8 cellular contexts compared by ENCODE assay signal in the genomic region with DNA sequence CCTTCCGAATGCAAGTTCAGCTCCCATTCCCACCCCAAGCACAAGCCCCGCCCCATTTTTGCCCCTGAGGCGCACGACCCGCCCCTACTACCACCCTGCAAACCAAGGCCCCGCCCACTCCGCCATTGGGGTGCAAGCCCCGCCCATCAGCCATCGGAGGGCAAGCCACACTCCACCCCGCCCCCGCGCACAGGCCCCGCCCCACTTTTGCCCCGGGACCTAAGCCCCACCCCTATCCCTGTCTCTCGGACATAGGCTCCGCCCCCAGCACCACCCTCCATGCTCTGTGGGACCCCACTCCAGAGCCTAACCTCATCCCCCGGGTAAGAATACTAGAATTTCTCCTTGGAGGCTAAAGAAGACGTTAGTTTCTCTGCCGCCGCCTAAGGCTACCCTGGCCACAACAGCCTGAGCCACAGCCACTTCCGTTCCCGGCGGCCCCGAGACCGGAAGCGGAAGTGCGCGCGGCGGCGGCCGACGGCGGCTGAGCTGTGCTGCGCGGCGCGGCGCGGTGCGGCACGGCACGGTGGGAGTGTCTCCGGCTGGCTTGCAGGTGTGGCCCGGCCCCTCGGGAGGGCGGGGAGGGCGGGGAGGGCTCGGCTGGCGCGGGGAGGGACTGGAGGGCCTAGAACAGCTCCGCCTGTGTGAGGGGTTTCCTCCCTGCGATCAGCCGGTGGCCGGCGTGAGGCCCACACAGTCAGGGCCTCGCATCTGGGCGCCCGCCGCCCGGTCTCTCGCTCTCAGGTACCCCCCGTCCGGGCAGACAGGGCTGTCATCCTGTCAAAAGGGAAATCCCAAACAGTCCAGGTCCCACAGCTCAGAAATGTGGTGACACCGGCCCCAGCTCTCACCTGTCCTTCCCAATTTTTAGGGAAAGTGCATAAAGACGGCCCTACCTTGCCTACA. TPM values are rescaled to one million over a fixed set of nuclear protein-coding genes. Genes with fewer than 3 reads are reported as not detected.
DNase-seq lines count a peak whose midpoint lies in the region; ATAC-seq and TF ChIP-seq lines count a peak whose summit lies in the region.

Gene ZNF333, plus strand, starts transcription at position 451 of the 906 bp plus-strand sequence. CDS start 3,444 bp downstream, outside the sequence.

- H3K27me3 Mint-ChIP-seq in endothelial cell (ENCODE audit: unreplicated experiment) (peaks cover 2% of the 10 kb centered on the region), mesothelial cell of epicardium (ENCODE audit: low read depth) (peaks cover 17% of the 10 kb centered on the region)

- H3K9me3 ChIP-seq in HUES48 (ENCODE audit: control insufficient read depth, insufficient read depth, low read length) = no peaks in the 10 kb centered on the region
- H3K9me3 ChIP-seq in NT2/D1 (ENCODE audit: insufficient read depth, low read length) = no peaks in the 10 kb centered on the region

- H3K4me3 Mint-ChIP-seq in endothelial cell (ENCODE audit: unreplicated experiment) (peak within 1 kb of the TSS; percentile 93), mesothelial cell of epicardium (peak within 1 kb of the TSS; percentile 92)

- no peaks in the 10 kb centered on the region for H3K36me3 Mint-ChIP-seq in endothelial cell (ENCODE audit: low read depth, unreplicated experiment)
- no peaks in the 10 kb centered on the region for H3K36me3 Mint-ChIP-seq in mesothelial cell of epicardium

- peak within 1 kb of the TSS; percentile 90 for H3K9ac ChIP-seq in HUES48 (ENCODE audit: low read depth, low read length)
- H3K9ac ChIP-seq in NT2/D1 (ENCODE audit: insufficient read length, low read depth) = peak within 1 kb of the TSS; percentile 76

- H3K27me3 ChIP-seq in HUES48 (ENCODE audit: control insufficient read depth, insufficient read depth, low read length) (no peaks in the 10 kb centered on the region), NT2/D1 (ENCODE audit: insufficient read depth, insufficient read length) (no peaks in the 10 kb centered on the region)

- H3K4me1 ChIP-seq in HUES48 (ENCODE audit: control insufficient read depth, insufficient read depth, low read length) = peaks cover 4% of the 10 kb centered on the region; the same call in 1 of the 2 replicates
- no peaks in the 10 kb centered on the region for H3K4me1 ChIP-seq in NT2/D1 (ENCODE audit: insufficient read depth, insufficient read length)

- peak within 1 kb of the TSS; percentile 97 for H3K27ac ChIP-seq in HUES48 (ENCODE audit: low read depth, low read length)

- in situ Hi-C loops in Caki2 (cut with HindIII; ENCODE audit: low pct_unique_long_range_greater_than_20kb, low sequenced_read_pairs) = no loop called here

- DNase-seq in Caki2 (ENCODE audit: low read depth) (peak; percentile 89), NT2/D1 (ENCODE audit: low read depth, low spot score) (peak; percentile 89), endothelial cell (ENCODE audit: low spot score) (peak; percentile 98), mesothelial cell of epicardium (ENCODE audit: low spot score in 2 of 2, unreplicated experiment in 2 of 2) (peak; percentile 92 to 93)
- peak; percentile 99 for DNase-seq in activated CD8-positive, alpha-beta memory T cell treated with anti-CD3 and anti-CD28 coated beads, Interleukin-2, amount 50 U/mL, for 4 hours
- peak; percentile 95 to 97 for DNase-seq in stimulated activated CD8-positive, alpha-beta memory T cell treated with anti-CD3 and anti-CD28 coated beads, Interleukin-15, amount 100 ng/mL, for 4 hours (ENCODE audit: low read depth in 2 of 2)

- H3K36me3 ChIP-seq in HUES48 (ENCODE audit: control insufficient read depth, insufficient read depth, low read length) = no peaks in the 10 kb centered on the region
- H3K36me3 ChIP-seq in NT2/D1 (ENCODE audit: insufficient read depth, insufficient read length, low read length) = peaks cover 10% of the 10 kb centered on the region

- ATAC-seq in GM21390 (IDR thresholded peaks at IDR 0.05; ENCODE audit: unreplicated experiment) = peak; percentile 91

- H3K27ac Mint-ChIP-seq in endothelial cell (ENCODE audit: unreplicated experiment) (peak within 1 kb of the TSS; percentile 92), mesothelial cell of epicardium (peak within 1 kb of the TSS; percentile 99)

- no peak for TF ChIP-seq CTCF in endothelial cell (IDR thresholded peaks at IDR 0.05; ENCODE audit: unreplicated experiment)
- TF ChIP-seq CTCF in mesothelial cell of epicardium (IDR thresholded peaks at IDR 0.05; ENCODE audit: unreplicated experiment) = no peak

- H3K9me3 Mint-ChIP-seq in endothelial cell (ENCODE audit: unreplicated experiment) = no peaks in the 10 kb centered on the region
- no peaks in the 10 kb centered on the region for H3K9me3 Mint-ChIP-seq in mesothelial cell of epicardium

- H3K4me3 ChIP-seq in HUES48 (ENCODE audit: low read depth, low read length) (peak within 1 kb of the TSS; percentile 98), NT2/D1 (ENCODE audit: insufficient read length, low read depth) (peak within 1 kb of the TSS; percentile 65)

- H3K4me1 Mint-ChIP-seq in endothelial cell (ENCODE audit: unreplicated experiment) (no peaks in the 10 kb centered on the region), mesothelial cell of epicardium (peaks cover 11% of the 10 kb centered on the region)

RNA-seq across cellular contexts. Expression of gene ZNF333, which starts in this region (rescaled TPM):
- total RNA-seq in Caki2 (2014; rRNA removed; shearing (Covaris generic); ENCODE audit: low replicate concordance) = 0.84 and 2.3 TPM in 2 replicates
- 17.5 TPM for total RNA-seq in endothelial cell (ENCODE audit: unreplicated experiment)
- 29.6 to 34.1 TPM (median 33.6 TPM) in 3 replicates for total RNA-seq in mesothelial cell of epicardium

Comparison
In these comparisons a context has a peak if more than half of its experiments do, and no peak if none do; other contexts are left out.
1. Peak in every context shown above with its lines: DNase-seq, ATAC-seq, H3K4me3 ChIP-seq and H3K27ac ChIP-seq.